17 cellular contexts compared by ENCODE assay signal in genomic region chr13:33940898-33941297, GRCh38.
DNase-seq lines count a peak whose midpoint lies in the region; ATAC-seq and TF ChIP-seq lines count a peak whose summit lies in the region.
"Had no signal": no experiment of that assay in that cellular context is flagged by ENCODE, and none has a peak within 500 bp of the region (broad histone marks: within the 10 kb centered on the region; RNA-seq: fewer than 3 reads in every experiment).

No MANE protein-coding gene starts in this region.

- no peak overlapping the region for H3K4me3 Mint-ChIP-seq in CD4-positive, alpha-beta memory T cell
- H3K4me3 Mint-ChIP-seq: brain, CD14-positive monocyte had no signal

- no peaks in the 10 kb centered on the region for H3K36me3 ChIP-seq in mammary epithelial cell (ENCODE audit: insufficient read depth, low read length)
- H3K36me3 ChIP-seq in smooth muscle cell (ENCODE audit: low read depth) = no peaks in the 10 kb centered on the region
- no peaks in the 10 kb centered on the region for H3K36me3 ChIP-seq in CD4-positive, alpha-beta memory T cell (ENCODE audit: insufficient read depth, low read length)
- H3K36me3 ChIP-seq: WERI-Rb-1 had no signal

- intact Hi-C loops in mammary epithelial cell (cut with micrococcal nuclease) = no loop called here
- intact Hi-C loops in CD4-positive, alpha-beta memory T cell (cut with micrococcal nuclease) = no loop called here
- intact Hi-C loops in Right ventricle myocardium superior (cut with DNase I) = no loop called here

- no peaks in the 10 kb centered on the region for H3K79me2 ChIP-seq in mammary epithelial cell (ENCODE audit: insufficient read depth, low read length)
- no peaks in the 10 kb centered on the region for H3K79me2 ChIP-seq in smooth muscle cell (ENCODE audit: low read depth)

- no peaks in the 10 kb centered on the region for H4K20me1 ChIP-seq in mammary epithelial cell (ENCODE audit: insufficient read depth, low read length)
- H4K20me1 ChIP-seq in smooth muscle cell (ENCODE audit: low read depth) = no peaks in the 10 kb centered on the region

- dilution Hi-C loops in mammary epithelial cell (cut with HindIII; ENCODE audit: low sequenced_read_pairs) = no loop called here

- peaks cover 0 to 2% (median 0%) of the 10 kb centered on the region in 8 donors for H3K9me3 Mint-ChIP-seq in CD4-positive, alpha-beta memory T cell

- WGBS in mammary epithelial cell (ENCODE audit: low coverage, missing lambda C conversion rate) = 52% methylated on average over 5 of the region's 5 CpGs
- WGBS in smooth muscle cell (ENCODE audit: low lambda C conversion rate) = 68% methylated on average over 5 of the region's 5 CpGs

- H3K4me1 ChIP-seq in mammary epithelial cell (ENCODE audit: insufficient read depth, low read length) = peaks cover 24% of the 10 kb centered on the region
- H3K4me1 ChIP-seq in smooth muscle cell (ENCODE audit: low read depth) = peaks cover 11% of the 10 kb centered on the region
- no peaks in the 10 kb centered on the region for H3K4me1 ChIP-seq in CD4-positive, alpha-beta memory T cell (ENCODE audit: insufficient read depth, low read length)
- H3K4me1 ChIP-seq: psoas muscle had no signal

- peak overlapping the region; percentile 72 for H2AFZ ChIP-seq in mammary epithelial cell (ENCODE audit: low read depth, low read length)
- H2AFZ ChIP-seq in smooth muscle cell (ENCODE audit: low read depth) = peak overlapping the region; percentile 67

- H3K36me3 Mint-ChIP-seq in CD4-positive, alpha-beta memory T cell = peaks cover 0 to 6% of the 10 kb centered on the region in 2 donors
- H3K36me3 Mint-ChIP-seq: brain, CD14-positive monocyte had no signal

- H3K27ac ChIP-seq in mammary epithelial cell (ENCODE audit: insufficient read depth, low read depth, low read length) (peak overlapping the region; percentile 70), smooth muscle cell (ENCODE audit: low read depth) (peak overlapping the region; percentile 78)
- H3K27ac ChIP-seq in CD4-positive, alpha-beta memory T cell (ENCODE audit: low read depth, low read length) = no peak overlapping the region
- H3K27ac ChIP-seq: 22Rv1, psoas muscle, WERI-Rb-1 had no signal

- ATAC-seq in Right ventricle myocardium superior (ENCODE audit: poor library complexity) = no peak
- ATAC-seq: psoas muscle had no signal

- H3K4me1 Mint-ChIP-seq in CD4-positive, alpha-beta memory T cell = no peaks in the 10 kb centered on the region
- H3K4me1 Mint-ChIP-seq: CD14-positive monocyte had no signal

- DNase-seq in DMS 273 (lab: John Stamatoyannopoulos, UW; ENCODE audit: unreplicated experiment) (peak; percentile 6), DMS 273 treated with DMSO at 0.1 percent for 48 hours (lab: John Stamatoyannopoulos, UW) (no peak), mammary epithelial cell (peak; percentile 97), iPS DF 19.7 (ENCODE audit: low read depth, low spot score) (peak; percentile 12), smooth muscle cell (lab: John Stamatoyannopoulos, UW; ENCODE audit: unreplicated experiment) (no peak), pons (ENCODE audit: low spot score) (no peak), Right ventricle myocardium superior (no peak)
- no peak for DNase-seq in CD4-positive, alpha-beta memory T cell
- DNase-seq: effector CD4-positive, alpha-beta T cell; Karpas-422; NCI-H1694; NCI-H510A treated with DMSO at 0.1 percent for 48 hours; psoas muscle; WERI-Rb-1 had no signal

- H3K27ac Mint-ChIP-seq in CD4-positive, alpha-beta memory T cell = no peak overlapping the region
- H3K27ac Mint-ChIP-seq: CD14-positive monocyte had no signal

- no TSS peak for BruUV-seq in mammary epithelial cell (replicated peaks; lab: Mats Ljungman, UMichigan)

- no peak for TF ChIP-seq CTCF in mammary epithelial cell (conservative IDR thresholded peaks at IDR 0.05 in 1 of 2, IDR thresholded peaks at IDR 0.05 in 1 of 2; ENCODE audit: extremely low read depth in 1 of 2, insufficient read depth in 1 of 2, low read depth in 1 of 2, low read length in 2 of 2)
- no peak for TF ChIP-seq CTCF in smooth muscle cell (IDR thresholded peaks at IDR 0.05; ENCODE audit: borderline replicate concordance, insufficient read depth, poor library complexity, severe bottlenecking)

- H3K4me2 ChIP-seq in mammary epithelial cell (ENCODE audit: insufficient read depth, low read depth, low read length) (peak overlapping the region; percentile 19), smooth muscle cell (peak overlapping the region; percentile 42)

- no peaks in the 10 kb centered on the region for H3F3A ChIP-seq in smooth muscle cell (ENCODE audit: low read depth)

- H3K27me3 ChIP-seq in mammary epithelial cell (ENCODE audit: insufficient read depth, low read length) = no peaks in the 10 kb centered on the region
- no peaks in the 10 kb centered on the region for H3K27me3 ChIP-seq in smooth muscle cell (ENCODE audit: low read depth)
- no peaks in the 10 kb centered on the region for H3K27me3 ChIP-seq in CD4-positive, alpha-beta memory T cell (ENCODE audit: insufficient read depth, low read length)

- in situ Hi-C loops in mammary epithelial cell (cut with MboI; ENCODE audit: low sequenced_read_pairs in 2 of 2) = loop anchor here (25.0 kb wide), 2 partner anchors 1196 to 1221 kb away; no protein-coding TSS in a partner anchor

- no peaks in the 10 kb centered on the region for H3K27me3 Mint-ChIP-seq in CD4-positive, alpha-beta memory T cell

- CTCF ChIA-PET in mammary epithelial cell (lab: Charles Lee; ENCODE audit: low non-redundant PET) = no interaction called here
- CTCF ChIA-PET in CD4-positive, alpha-beta memory T cell (lab: Charles Lee; ENCODE audit: partially characterized antibody) = no interaction called here

- no peak overlapping the region for H3K4me3 ChIP-seq in mammary epithelial cell (replicated peaks in 1 of 3; ENCODE audit: insufficient read depth in 1 of 3, low read depth in 2 of 3, low read length in 3 of 3)
- H3K4me3 ChIP-seq in smooth muscle cell = no peak overlapping the region
- no peak overlapping the region for H3K4me3 ChIP-seq in CD4-positive, alpha-beta memory T cell (ENCODE audit: low read length in 2 of 2)
- H3K4me3 ChIP-seq: psoas muscle had no signal

- no peaks in the 10 kb centered on the region for H3K9me3 ChIP-seq in mammary epithelial cell (replicated peaks; ENCODE audit: insufficient read depth, low read length)
- H3K9me3 ChIP-seq in smooth muscle cell (replicated peaks; ENCODE audit: low read depth) = no peaks in the 10 kb centered on the region
- no peaks in the 10 kb centered on the region for H3K9me3 ChIP-seq in CD4-positive, alpha-beta memory T cell (ENCODE audit: control insufficient read depth in 1 of 2, low read length in 2 of 2)
- H3K9me3 ChIP-seq: psoas muscle had no signal

- H3K9ac ChIP-seq in mammary epithelial cell (ENCODE audit: insufficient read depth, low read length) (no peak overlapping the region), smooth muscle cell (ENCODE audit: low read depth) (peak overlapping the region; percentile 27)

- POLR2A ChIA-PET in CD4-positive, alpha-beta memory T cell (lab: Charles Lee; ENCODE audit: partially characterized antibody) = no interaction called here

Comparison
In these comparisons a context has a peak if more than half of its experiments do, and no peak if none do; other contexts are left out.
1. DNase-seq: peak in DMS 273 (single experiment), mammary epithelial cell (single experiment) and iPS DF 19.7 (single experiment); none in DMS 273 treated with DMSO at 0.1 percent for 48 hours (single experiment), smooth muscle cell (single experiment), CD4-positive, alpha-beta memory T cell (0 of 5), pons (single experiment) and Right ventricle myocardium superior (single experiment).